ENCODE assay signal across 17 cellular contexts in genomic region chr4:169185133-169185956, GRCh38.
DNase-seq lines count a peak whose midpoint lies in the region; ATAC-seq and TF ChIP-seq lines count a peak whose summit lies in the region.
"Had no signal": no experiment of that assay in that cellular context is flagged by ENCODE, and none has a peak within 500 bp of the region (broad histone marks: within the 10 kb centered on the region; RNA-seq: fewer than 3 reads in every experiment).

No MANE protein-coding gene starts in this region.

- H3K4me2 ChIP-seq in GM23338 (no peak overlapping the region), osteoblast (ENCODE audit: insufficient read depth, low read length) (no peak overlapping the region), GM23248 (ENCODE audit: unreplicated experiment) (no peak overlapping the region)

- no peak overlapping the region for H3K4me3 ChIP-seq in GM23338
- no peak overlapping the region for H3K4me3 ChIP-seq in osteoblast (ENCODE audit: insufficient read depth, low read length)
- H3K4me3 ChIP-seq in GM23248 = no peak overlapping the region
- H3K4me3 ChIP-seq: colonic mucosa, heart right ventricle, SJCRH30, tibial artery had no signal

- no peaks in the 10 kb centered on the region for H3K9me3 Mint-ChIP-seq in GM23338
- H3K9me3 Mint-ChIP-seq: activated naive CD8-positive, alpha-beta T cell treated with anti-CD3 and anti-CD28 coated beads for 36 hours; activated T-cell treated with anti-CD3 and anti-CD28 coated beads, Interleukin-2, amount 50 U/mL, for 4 hours had no signal

- WGBS in GM23248 (ENCODE audit: low coverage in 1 of 2, low lambda C conversion rate in 2 of 2, missing lambda C conversion rate in 2 of 2), 2 experiments = 89 to 90% methylated on average over 7 of the region's 7 CpGs

- H3K27ac ChIP-seq in GM23338 (ENCODE audit: low read depth) (peak overlapping the region; percentile 27; the same call in 1 of the 2 replicates), osteoblast (ENCODE audit: low read depth, low read length) (peak overlapping the region; percentile 17), GM23248 (no peak overlapping the region)
- H3K27ac ChIP-seq: colonic mucosa, heart right ventricle, SJCRH30, tibial artery had no signal

- no peak overlapping the region for H3K9ac ChIP-seq in GM23248

- H3F3A ChIP-seq in GM23338 (replicated peaks; ENCODE audit: low read depth) (no peaks in the 10 kb centered on the region), GM23248 (ENCODE audit: insufficient read depth) (peaks cover 11% of the 10 kb centered on the region)

- H3K4me1 Mint-ChIP-seq in GM23338 (peaks cover 31% of the 10 kb centered on the region), T-helper 17 cell (peaks cover 2% of the 10 kb centered on the region)

- TF ChIP-seq CTCF in GM23338 (conservative IDR thresholded peaks at IDR 0.05; ENCODE audit: low read depth in 2 of 2) (peak in 1 of 2 experiments; percentile 29; a peak in 2 of 4 replicates), osteoblast (IDR thresholded peaks at IDR 0.05; ENCODE audit: extremely low read depth, low read depth, low read length) (no peak)

- H3K36me3 ChIP-seq in GM23338 (ENCODE audit: insufficient read depth) (no peaks in the 10 kb centered on the region), osteoblast (ENCODE audit: insufficient read depth, low read length) (peaks cover 6% of the 10 kb centered on the region), GM23248 (ENCODE audit: low read depth) (no peaks in the 10 kb centered on the region)
- H3K36me3 ChIP-seq: colonic mucosa, heart right ventricle, SJCRH30, tibial artery had no signal

- H3K4me3 Mint-ChIP-seq in GM23338 = no peak overlapping the region
- no peak overlapping the region for H3K4me3 Mint-ChIP-seq in T-helper 17 cell
- H3K4me3 Mint-ChIP-seq: activated naive CD8-positive, alpha-beta T cell treated with anti-CD3 and anti-CD28 coated beads for 36 hours; activated T-cell treated with anti-CD3 and anti-CD28 coated beads, Interleukin-2, amount 50 U/mL, for 4 hours had no signal

- H3K79me2 ChIP-seq in GM23338 (replicated peaks; ENCODE audit: insufficient read depth) (peaks cover 52% of the 10 kb centered on the region), osteoblast (ENCODE audit: insufficient read depth, low read length) (peaks cover 100% of the 10 kb centered on the region), GM23248 (ENCODE audit: insufficient read depth) (peaks cover 100% of the 10 kb centered on the region)

- H3K27me3 ChIP-seq in GM23338 (ENCODE audit: insufficient read depth) (no peaks in the 10 kb centered on the region), osteoblast (ENCODE audit: insufficient read depth, low read length) (no peaks in the 10 kb centered on the region), GM23248 (replicated peaks; ENCODE audit: insufficient read depth) (no peaks in the 10 kb centered on the region)
- H3K27me3 ChIP-seq: colonic mucosa, heart right ventricle, SJCRH30, tibial artery had no signal

- no peaks in the 10 kb centered on the region for H3K9me3 ChIP-seq in T-helper 17 cell (ENCODE audit: control insufficient read depth, low read length, poor library complexity, severe bottlenecking)
- no peaks in the 10 kb centered on the region for H3K9me3 ChIP-seq in osteoblast (ENCODE audit: low read depth, low read length)
- no peaks in the 10 kb centered on the region for H3K9me3 ChIP-seq in GM23248 (ENCODE audit: low read depth)
- H3K9me3 ChIP-seq: colonic mucosa, heart right ventricle, SJCRH30, tibial artery had no signal

- no peak overlapping the region for H2AFZ ChIP-seq in GM23338
- no peak overlapping the region for H2AFZ ChIP-seq in osteoblast (ENCODE audit: low read length)
- H2AFZ ChIP-seq in GM23248 = no peak overlapping the region

- DNase-seq in GM23338 (ENCODE audit: low spot score) (no peak), T-helper 17 cell (no peak), fibroblast of peridontal ligament (ENCODE audit: extremely low read depth) (peak; percentile 64), osteoblast (ENCODE audit: insufficient read length, low spot score, missing footprints) (no peak), HuH-7 (ENCODE audit: low spot score) (no peak), T1000 (lab: John Stamatoyannopoulos, UW) (no peak), GM23248 (no peak), HCEC 1CT (no peak)
- DNase-seq: activated naive CD8-positive, alpha-beta T cell treated with anti-CD3 and anti-CD28 coated beads for 36 hours; activated T-cell treated with anti-CD3 and anti-CD28 coated beads, Interleukin-2, amount 50 U/mL, for 4 hours; colonic mucosa; erythroblast; heart right ventricle; kidney glomerular epithelial cell; NCI-H2081; SJCRH30; tibial artery had no signal

- H3K4me1 ChIP-seq in GM23338 (ENCODE audit: insufficient read depth) (peaks cover 20% of the 10 kb centered on the region), osteoblast (ENCODE audit: insufficient read depth, low read length) (peaks cover 26% of the 10 kb centered on the region), GM23248 (ENCODE audit: insufficient read depth) (peaks cover 20% of the 10 kb centered on the region)
- H3K4me1 ChIP-seq: SJCRH30 had no signal

- peak overlapping the region; percentile 67 for H3K27ac Mint-ChIP-seq in GM23338
- H3K27ac Mint-ChIP-seq in T-helper 17 cell = peak overlapping the region; percentile 24
- H3K27ac Mint-ChIP-seq: activated naive CD8-positive, alpha-beta T cell treated with anti-CD3 and anti-CD28 coated beads for 36 hours had no signal

- peaks cover 6% of the 10 kb centered on the region for H3K27me3 Mint-ChIP-seq in GM23338 (ENCODE audit: insufficient read depth, low read depth, poor library complexity)
- peaks cover 47% of the 10 kb centered on the region for H3K27me3 Mint-ChIP-seq in T-helper 17 cell

- peak; percentile 49 for ATAC-seq in GM23338
- no peak for ATAC-seq in T-helper 17 cell
- ATAC-seq: activated T-cell treated with anti-CD3 and anti-CD28 coated beads, Interleukin-2, amount 50 U/mL, for 4 hours; heart right ventricle had no signal

- no peaks in the 10 kb centered on the region for H3K9me2 ChIP-seq in GM23338 (ENCODE audit: insufficient read depth)
- H3K9me2 ChIP-seq in GM23248 (ENCODE audit: insufficient read depth) = no peaks in the 10 kb centered on the region

- H4K20me1 ChIP-seq in GM23338 (replicated peaks; ENCODE audit: insufficient read depth) (no peaks in the 10 kb centered on the region), osteoblast (ENCODE audit: insufficient read depth, low read length) (peaks cover 69% of the 10 kb centered on the region), GM23248 (ENCODE audit: insufficient read depth) (peaks cover 16% of the 10 kb centered on the region)

- in situ Hi-C loops in GM23248 (cut with MboI) = no loop called here

- H3K36me3 Mint-ChIP-seq in GM23338 (ENCODE audit: low read depth) = no peaks in the 10 kb centered on the region
- peaks cover 2% of the 10 kb centered on the region for H3K36me3 Mint-ChIP-seq in T-helper 17 cell (ENCODE audit: low read depth)
- H3K36me3 Mint-ChIP-seq: activated naive CD8-positive, alpha-beta T cell treated with anti-CD3 and anti-CD28 coated beads for 36 hours had no signal

TF ChIP-seq in GM23338, 12 proteins besides CTCF, POLR2A, EP300 and RAD21 (continues in another document):
- TF ChIP-seq CREB1 (CRISPR knock-in tag; IDR thresholded peaks at IDR 0.05; ENCODE audit: low read depth) = no peak
- no peak for TF ChIP-seq REST (IDR thresholded peaks at IDR 0.05; ENCODE audit: unreplicated experiment)
- TF ChIP-seq POLR2AphosphoS5 (IDR thresholded peaks at IDR 0.05; ENCODE audit: low read depth) = no peak
- no peak for TF ChIP-seq ZNF114 (CRISPR knock-in tag; IDR thresholded peaks at IDR 0.05)
